Comparison of ENCODE assay signal across 20 cellular contexts in genomic region chr15:34851007-34851406, GRCh38. TPM values are rescaled to one million over a fixed set of nuclear protein-coding genes. Genes with fewer than 3 reads are reported as not detected.
"Had no signal": no experiment of that assay in that cellular context is flagged by ENCODE, and none has a peak within 500 bp of the region (broad histone marks: within the 10 kb centered on the region; RNA-seq: fewer than 3 reads in every experiment).

No MANE protein-coding gene starts in this region.

- FAIRE-seq: endometrium, frontal cortex had no signal

- DNase-seq: effector memory CD4-positive, alpha-beta T cell; heart left ventricle; hippocampal formation; mucosa of descending colon; natural killer cell; posterior cingulate gyrus; sigmoid colon; stimulated activated CD4-positive, alpha-beta T cell treated with anti-CD3 and anti-CD28 coated beads, Interleukin-12 subunit alpha, Interleukin-12 subunit beta, amount 100 ng/mL, for 4 hours; trophoblast cell had no signal

- H3K4me1 Mint-ChIP-seq: neural crest cell had no signal

- H3K9me3 ChIP-seq: heart left ventricle, mucosa of descending colon, right atrium auricular region, sigmoid colon, thoracic aorta had no signal

- H3K27me3 ChIP-seq: heart left ventricle, right atrium auricular region, sigmoid colon had no signal

- H3K9me3 Mint-ChIP-seq: natural killer cell; stimulated activated naive CD8-positive, alpha-beta T cell treated with anti-CD3 and anti-CD28 coated beads, Interleukin-15, Interleukin-2, amounts not matched to agents 100 ng/mL and 50 ng/mL, for 24 hours had no signal

- H3K4me3 Mint-ChIP-seq: natural killer cell; neural crest cell; stimulated activated naive CD8-positive, alpha-beta T cell treated with anti-CD3 and anti-CD28 coated beads, Interleukin-15, Interleukin-2, amounts not matched to agents 100 ng/mL and 50 ng/mL, for 24 hours had no signal

- H3K36me3 ChIP-seq: thoracic aorta had no signal

- H3K4me3 ChIP-seq: heart left ventricle, mucosa of descending colon, right atrium auricular region, sigmoid colon, skin epidermis, thoracic aorta had no signal

- ATAC-seq: esophagus mucosa, heart left ventricle, mucosa of descending colon, natural killer cell had no signal

- H3K27ac ChIP-seq: heart left ventricle, right atrium auricular region, sigmoid colon, skin epidermis had no signal

- H3K27me3 Mint-ChIP-seq: stimulated activated naive CD8-positive, alpha-beta T cell treated with anti-CD3 and anti-CD28 coated beads, Interleukin-15, Interleukin-2, amounts not matched to agents 100 ng/mL and 50 ng/mL, for 24 hours had no signal

- H3K27ac Mint-ChIP-seq: natural killer cell; stimulated activated naive CD8-positive, alpha-beta T cell treated with anti-CD3 and anti-CD28 coated beads, Interleukin-15, Interleukin-2, amounts not matched to agents 100 ng/mL and 50 ng/mL, for 24 hours had no signal

- H3K36me3 Mint-ChIP-seq: natural killer cell had no signal

RNA-seq across cellular contexts. Expression of gene ACTC1, which starts 55.7 kb away (rescaled TPM):
- total RNA-seq: glomerular endothelial cell, kidney epithelial cell, lung microvascular endothelial cell, natural killer cell had no signal
